In the genomic region with DNA sequence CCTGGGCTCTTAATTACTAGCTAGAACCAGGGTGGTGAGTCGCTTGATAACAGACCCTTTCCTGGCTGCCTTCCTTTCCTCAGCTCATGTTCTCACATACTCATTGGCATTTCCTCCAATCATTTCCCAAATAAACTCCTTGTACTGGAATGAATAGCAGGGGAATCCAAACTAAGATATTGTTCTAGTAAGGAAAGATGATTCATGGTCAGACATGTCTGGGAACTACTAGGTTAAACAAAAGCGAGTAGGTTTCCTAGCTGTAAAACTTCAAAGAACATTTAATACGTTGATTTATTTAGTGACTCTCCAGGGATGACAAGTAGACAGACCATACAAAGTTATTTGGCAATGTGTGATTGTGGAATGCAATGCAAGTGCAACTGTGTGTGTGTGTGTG, we compare ENCODE assay signal across 31 cellular contexts.
DNase-seq lines count a peak whose midpoint lies in the region; ATAC-seq and TF ChIP-seq lines count a peak whose summit lies in the region.
"Had no signal": no experiment of that assay in that cellular context is flagged by ENCODE, and none has a peak within 500 bp of the region (broad histone marks: within the 10 kb centered on the region; RNA-seq: fewer than 3 reads in every experiment).

No MANE protein-coding gene starts in this region.

- H3K4me3 ChIP-seq in choroid plexus epithelial cell (ENCODE audit: low read depth, low read length): no peak overlapping the region
- H3K4me3 ChIP-seq in A673 (ENCODE audit: low read depth, low read length, poor library complexity, severe bottlenecking): no peak overlapping the region
- H3K4me3 ChIP-seq: BLaER1, left ventricle myocardium inferior, pancreas had no signal

- no peaks in the 10 kb centered on the region for H3K9me3 ChIP-seq in A673 (ENCODE audit: low read depth, low read length, poor library complexity, severe bottlenecking)
- H3K9me3 ChIP-seq: BLaER1, left ventricle myocardium inferior, pancreas had no signal

- POLR2A ChIA-PET in A673 (lab: Charles Lee; ENCODE audit: low non-redundant PET): no interaction called here

- no peaks in the 10 kb centered on the region for H3K36me3 ChIP-seq in A673 (ENCODE audit: insufficient read depth, low read length, poor library complexity, severe bottlenecking)
- H3K36me3 ChIP-seq: BLaER1, left ventricle myocardium inferior, pancreas had no signal

- no peak overlapping the region for H3K4me3 Mint-ChIP-seq in stimulated activated naive CD8-positive, alpha-beta T cell treated with anti-CD3 and anti-CD28 coated beads, Interleukin-15, amount 100 ng/mL, for 72 hours
- H3K4me3 Mint-ChIP-seq: activated CD4-positive, alpha-beta T cell treated with anti-CD3 and anti-CD28 coated beads for 36 hours; endodermal cell; H9; natural killer cell treated with Interleukin-12 subunit alpha and Interleukin-12 subunit beta and Interleukin-15 and Interleukin-18, amount 100 ng/mL, for 72 hours had no signal

- H3K27ac ChIP-seq in A673 (ENCODE audit: low read depth, low read length, poor library complexity, severe bottlenecking): no peak overlapping the region
- H3K27ac ChIP-seq: BLaER1, HL-60, left ventricle myocardium inferior, pancreas had no signal

- TF ChIP-seq CTCF in choroid plexus epithelial cell (conservative IDR thresholded peaks at IDR 0.05; ENCODE audit: low read depth, low read length): no peak
- no peak for TF ChIP-seq CTCF in A673 (conservative IDR thresholded peaks at IDR 0.05; ENCODE audit: low read depth, low read length)

- intact Hi-C loops in A673 (cut with micrococcal nuclease; ENCODE audit: unreplicated experiment): no loop called here

- H3K4me1 ChIP-seq in A673 (ENCODE audit: insufficient read depth, low read length, poor library complexity, severe bottlenecking): no peaks in the 10 kb centered on the region
- H3K4me1 ChIP-seq: BLaER1, left ventricle myocardium inferior, pancreas had no signal

- ATAC-seq in HG03442 (IDR thresholded peaks at IDR 0.05; ENCODE audit: unreplicated experiment) (no peak), HG02981 (IDR thresholded peaks at IDR 0.05; ENCODE audit: unreplicated experiment) (no peak)
- no peak for ATAC-seq in stimulated activated naive CD8-positive, alpha-beta T cell treated with anti-CD3 and anti-CD28 coated beads, Interleukin-15, amount 100 ng/mL, for 72 hours
- ATAC-seq: activated CD4-positive, alpha-beta T cell treated with anti-CD3 and anti-CD28 coated beads for 36 hours; HepG2; natural killer cell treated with Interleukin-12 subunit alpha and Interleukin-12 subunit beta and Interleukin-15 and Interleukin-18, amount 100 ng/mL, for 72 hours; pancreas; right cardiac atrium; SK-N-SH treated with all-trans-retinoic acid at 6 μM for 48 hours had no signal

- BruUV-seq in A673 (replicated peaks; lab: Mats Ljungman, UMichigan): no TSS peak

- peaks cover 25% of the 10 kb centered on the region for H3K27me3 Mint-ChIP-seq in stimulated activated naive CD8-positive, alpha-beta T cell treated with anti-CD3 and anti-CD28 coated beads, Interleukin-15, amount 100 ng/mL, for 72 hours

- no peak overlapping the region for H3K27ac Mint-ChIP-seq in stimulated activated naive CD8-positive, alpha-beta T cell treated with anti-CD3 and anti-CD28 coated beads, Interleukin-15, amount 100 ng/mL, for 72 hours
- H3K27ac Mint-ChIP-seq: activated CD4-positive, alpha-beta T cell treated with anti-CD3 and anti-CD28 coated beads for 36 hours; endodermal cell; H9; natural killer cell treated with Interleukin-12 subunit alpha and Interleukin-12 subunit beta and Interleukin-15 and Interleukin-18, amount 100 ng/mL, for 72 hours had no signal

- no peaks in the 10 kb centered on the region for H3K9me3 Mint-ChIP-seq in stimulated activated naive CD8-positive, alpha-beta T cell treated with anti-CD3 and anti-CD28 coated beads, Interleukin-15, amount 100 ng/mL, for 72 hours
- H3K9me3 Mint-ChIP-seq: endodermal cell; H9; natural killer cell treated with Interleukin-12 subunit alpha and Interleukin-12 subunit beta and Interleukin-15 and Interleukin-18, amount 100 ng/mL, for 72 hours had no signal

- no peaks in the 10 kb centered on the region for H3K4me1 Mint-ChIP-seq in stimulated activated naive CD8-positive, alpha-beta T cell treated with anti-CD3 and anti-CD28 coated beads, Interleukin-15, amount 100 ng/mL, for 72 hours
- H3K4me1 Mint-ChIP-seq: activated CD4-positive, alpha-beta T cell treated with anti-CD3 and anti-CD28 coated beads for 36 hours; endodermal cell had no signal

- CTCF ChIA-PET in A673 (lab: Charles Lee): no interaction called here

- DNase-seq in A172 (ENCODE audit: low spot score) (peak; percentile 69), NCI-H69 (lab: John Stamatoyannopoulos, UW) (peak; percentile 37), choroid plexus epithelial cell (ENCODE audit: low read depth) (peak; percentile 0), iris pigment epithelial cell (ENCODE audit: low read depth) (peak; percentile 4), A673 (ENCODE audit: low spot score) (no peak)
- DNase-seq in stimulated activated naive CD8-positive, alpha-beta T cell treated with anti-CD3 and anti-CD28 coated beads, Interleukin-15, amount 100 ng/mL, for 72 hours: no peak
- DNase-seq: 8988T; activated CD4-positive, alpha-beta T cell treated with anti-CD3 and anti-CD28 coated beads for 36 hours; activated CD8-positive, alpha-beta memory T cell treated with anti-CD3 and anti-CD28 coated beads for 24 hours; activated T-cell treated with anti-CD3 and anti-CD28 coated beads, Interleukin-2, amount 50 U/mL, for 1 hour; COR-L47; cortex of kidney; DMS79 treated with DMSO at 0.1 percent for 48 hours; endodermal cell; H9; Kasumi-1; left ventricle myocardium inferior; NCI-H187; pancreas; right cardiac atrium; RPMI8226; stimulated activated CD4-positive, alpha-beta T cell treated with anti-CD3 and anti-CD28 coated beads, Interleukin-15, amount 100 ng/mL, for 24 hours; stimulated activated CD8-positive, alpha-beta memory T cell treated with anti-CD3 and anti-CD28 coated beads, Interleukin-4, amount 100 ng/mL, for 48 hours; trophoblast cell had no signal

- H3K27me3 ChIP-seq in A673 (replicated peaks; ENCODE audit: insufficient read depth, low read depth, low read length, poor library complexity): peaks cover 28% of the 10 kb centered on the region
- H3K27me3 ChIP-seq: BLaER1 had no signal

Comparison
In these comparisons a context has a peak if more than half of its experiments do, and no peak if none do; other contexts are left out.
1. DNase-seq: peak in A172 (single experiment), NCI-H69 (single experiment), choroid plexus epithelial cell (single experiment) and iris pigment epithelial cell (single experiment); none in A673 (single experiment) and stimulated activated naive CD8-positive, alpha-beta T cell treated with anti-CD3 and anti-CD28 coated beads, Interleukin-15, amount 100 ng/mL, for 72 hours (0 of 2).